ENCODE assay signal across 1 cellular context in the genomic region with DNA sequence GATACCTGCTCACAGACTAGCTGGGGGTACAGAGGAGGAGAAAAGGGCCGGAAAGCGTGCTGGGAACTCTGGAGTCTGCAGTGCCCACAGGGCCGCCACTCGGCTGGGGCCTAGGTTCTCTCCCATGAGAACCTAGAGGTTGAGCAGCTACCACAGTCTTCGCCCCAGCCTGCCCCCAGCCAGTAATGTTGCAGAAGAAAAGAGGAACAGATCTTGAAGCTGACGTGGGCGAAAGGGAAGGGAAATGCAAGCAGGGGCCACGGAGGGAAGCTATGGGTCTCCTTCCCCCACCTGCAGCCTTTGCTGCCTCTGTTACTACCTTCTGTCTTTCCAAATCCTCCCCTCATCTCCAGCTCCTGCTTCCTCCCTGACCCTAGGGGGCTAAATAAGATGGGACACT.
TF ChIP-seq lines count a peak whose summit lies in the region.

No MANE protein-coding gene starts in this region.

TF ChIP-seq in GM23338, 12 proteins besides CTCF, POLR2A, EP300 and RAD21 (continued from another document):
- TF ChIP-seq EZH2phosphoT487 (IDR thresholded peaks at IDR 0.05; ENCODE audit: unreplicated experiment): no peak
- no peak for TF ChIP-seq EZH2 (IDR thresholded peaks at IDR 0.05; ENCODE audit: low read depth, unreplicated experiment)
- TF ChIP-seq ZNF114 (CRISPR knock-in tag; IDR thresholded peaks at IDR 0.05): no peak
- TF ChIP-seq JUNB (IDR thresholded peaks at IDR 0.05; ENCODE audit: unreplicated experiment): no peak
- no peak for TF ChIP-seq NANOG (IDR thresholded peaks at IDR 0.05; ENCODE audit: borderline replicate concordance)
- TF ChIP-seq, protein P1, sequence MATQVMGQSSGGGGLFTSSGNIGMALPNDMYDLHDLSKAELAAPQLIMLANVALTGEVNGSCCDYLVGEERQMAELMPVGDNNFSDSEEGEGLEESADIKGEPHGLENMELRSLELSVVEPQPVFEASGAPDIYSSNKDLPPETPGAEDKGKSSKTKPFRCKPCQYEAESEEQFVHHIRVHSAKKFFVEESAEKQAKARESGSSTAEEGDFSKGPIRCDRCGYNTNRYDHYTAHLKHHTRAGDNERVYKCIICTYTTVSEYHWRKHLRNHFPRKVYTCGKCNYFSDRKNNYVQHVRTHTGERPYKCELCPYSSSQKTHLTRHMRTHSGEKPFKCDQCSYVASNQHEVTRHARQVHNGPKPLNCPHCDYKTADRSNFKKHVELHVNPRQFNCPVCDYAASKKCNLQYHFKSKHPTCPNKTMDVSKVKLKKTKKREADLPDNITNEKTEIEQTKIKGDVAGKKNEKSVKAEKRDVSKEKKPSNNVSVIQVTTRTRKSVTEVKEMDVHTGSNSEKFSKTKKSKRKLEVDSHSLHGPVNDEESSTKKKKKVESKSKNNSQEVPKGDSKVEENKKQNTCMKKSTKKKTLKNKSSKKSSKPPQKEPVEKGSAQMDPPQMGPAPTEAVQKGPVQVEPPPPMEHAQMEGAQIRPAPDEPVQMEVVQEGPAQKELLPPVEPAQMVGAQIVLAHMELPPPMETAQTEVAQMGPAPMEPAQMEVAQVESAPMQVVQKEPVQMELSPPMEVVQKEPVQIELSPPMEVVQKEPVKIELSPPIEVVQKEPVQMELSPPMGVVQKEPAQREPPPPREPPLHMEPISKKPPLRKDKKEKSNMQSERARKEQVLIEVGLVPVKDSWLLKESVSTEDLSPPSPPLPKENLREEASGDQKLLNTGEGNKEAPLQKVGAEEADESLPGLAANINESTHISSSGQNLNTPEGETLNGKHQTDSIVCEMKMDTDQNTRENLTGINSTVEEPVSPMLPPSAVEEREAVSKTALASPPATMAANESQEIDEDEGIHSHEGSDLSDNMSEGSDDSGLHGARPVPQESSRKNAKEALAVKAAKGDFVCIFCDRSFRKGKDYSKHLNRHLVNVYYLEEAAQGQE (IDR thresholded peaks at IDR 0.05; ENCODE audit: unreplicated experiment): no peak
- TF ChIP-seq POLR2AphosphoS5 (IDR thresholded peaks at IDR 0.05; ENCODE audit: low read depth): no peak
- TF ChIP-seq, protein P2, sequence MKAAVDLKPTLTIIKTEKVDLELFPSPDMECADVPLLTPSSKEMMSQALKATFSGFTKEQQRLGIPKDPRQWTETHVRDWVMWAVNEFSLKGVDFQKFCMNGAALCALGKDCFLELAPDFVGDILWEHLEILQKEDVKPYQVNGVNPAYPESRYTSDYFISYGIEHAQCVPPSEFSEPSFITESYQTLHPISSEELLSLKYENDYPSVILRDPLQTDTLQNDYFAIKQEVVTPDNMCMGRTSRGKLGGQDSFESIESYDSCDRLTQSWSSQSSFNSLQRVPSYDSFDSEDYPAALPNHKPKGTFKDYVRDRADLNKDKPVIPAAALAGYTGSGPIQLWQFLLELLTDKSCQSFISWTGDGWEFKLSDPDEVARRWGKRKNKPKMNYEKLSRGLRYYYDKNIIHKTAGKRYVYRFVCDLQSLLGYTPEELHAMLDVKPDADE (IDR thresholded peaks at IDR 0.05): no peak
- TF ChIP-seq, protein P3, sequence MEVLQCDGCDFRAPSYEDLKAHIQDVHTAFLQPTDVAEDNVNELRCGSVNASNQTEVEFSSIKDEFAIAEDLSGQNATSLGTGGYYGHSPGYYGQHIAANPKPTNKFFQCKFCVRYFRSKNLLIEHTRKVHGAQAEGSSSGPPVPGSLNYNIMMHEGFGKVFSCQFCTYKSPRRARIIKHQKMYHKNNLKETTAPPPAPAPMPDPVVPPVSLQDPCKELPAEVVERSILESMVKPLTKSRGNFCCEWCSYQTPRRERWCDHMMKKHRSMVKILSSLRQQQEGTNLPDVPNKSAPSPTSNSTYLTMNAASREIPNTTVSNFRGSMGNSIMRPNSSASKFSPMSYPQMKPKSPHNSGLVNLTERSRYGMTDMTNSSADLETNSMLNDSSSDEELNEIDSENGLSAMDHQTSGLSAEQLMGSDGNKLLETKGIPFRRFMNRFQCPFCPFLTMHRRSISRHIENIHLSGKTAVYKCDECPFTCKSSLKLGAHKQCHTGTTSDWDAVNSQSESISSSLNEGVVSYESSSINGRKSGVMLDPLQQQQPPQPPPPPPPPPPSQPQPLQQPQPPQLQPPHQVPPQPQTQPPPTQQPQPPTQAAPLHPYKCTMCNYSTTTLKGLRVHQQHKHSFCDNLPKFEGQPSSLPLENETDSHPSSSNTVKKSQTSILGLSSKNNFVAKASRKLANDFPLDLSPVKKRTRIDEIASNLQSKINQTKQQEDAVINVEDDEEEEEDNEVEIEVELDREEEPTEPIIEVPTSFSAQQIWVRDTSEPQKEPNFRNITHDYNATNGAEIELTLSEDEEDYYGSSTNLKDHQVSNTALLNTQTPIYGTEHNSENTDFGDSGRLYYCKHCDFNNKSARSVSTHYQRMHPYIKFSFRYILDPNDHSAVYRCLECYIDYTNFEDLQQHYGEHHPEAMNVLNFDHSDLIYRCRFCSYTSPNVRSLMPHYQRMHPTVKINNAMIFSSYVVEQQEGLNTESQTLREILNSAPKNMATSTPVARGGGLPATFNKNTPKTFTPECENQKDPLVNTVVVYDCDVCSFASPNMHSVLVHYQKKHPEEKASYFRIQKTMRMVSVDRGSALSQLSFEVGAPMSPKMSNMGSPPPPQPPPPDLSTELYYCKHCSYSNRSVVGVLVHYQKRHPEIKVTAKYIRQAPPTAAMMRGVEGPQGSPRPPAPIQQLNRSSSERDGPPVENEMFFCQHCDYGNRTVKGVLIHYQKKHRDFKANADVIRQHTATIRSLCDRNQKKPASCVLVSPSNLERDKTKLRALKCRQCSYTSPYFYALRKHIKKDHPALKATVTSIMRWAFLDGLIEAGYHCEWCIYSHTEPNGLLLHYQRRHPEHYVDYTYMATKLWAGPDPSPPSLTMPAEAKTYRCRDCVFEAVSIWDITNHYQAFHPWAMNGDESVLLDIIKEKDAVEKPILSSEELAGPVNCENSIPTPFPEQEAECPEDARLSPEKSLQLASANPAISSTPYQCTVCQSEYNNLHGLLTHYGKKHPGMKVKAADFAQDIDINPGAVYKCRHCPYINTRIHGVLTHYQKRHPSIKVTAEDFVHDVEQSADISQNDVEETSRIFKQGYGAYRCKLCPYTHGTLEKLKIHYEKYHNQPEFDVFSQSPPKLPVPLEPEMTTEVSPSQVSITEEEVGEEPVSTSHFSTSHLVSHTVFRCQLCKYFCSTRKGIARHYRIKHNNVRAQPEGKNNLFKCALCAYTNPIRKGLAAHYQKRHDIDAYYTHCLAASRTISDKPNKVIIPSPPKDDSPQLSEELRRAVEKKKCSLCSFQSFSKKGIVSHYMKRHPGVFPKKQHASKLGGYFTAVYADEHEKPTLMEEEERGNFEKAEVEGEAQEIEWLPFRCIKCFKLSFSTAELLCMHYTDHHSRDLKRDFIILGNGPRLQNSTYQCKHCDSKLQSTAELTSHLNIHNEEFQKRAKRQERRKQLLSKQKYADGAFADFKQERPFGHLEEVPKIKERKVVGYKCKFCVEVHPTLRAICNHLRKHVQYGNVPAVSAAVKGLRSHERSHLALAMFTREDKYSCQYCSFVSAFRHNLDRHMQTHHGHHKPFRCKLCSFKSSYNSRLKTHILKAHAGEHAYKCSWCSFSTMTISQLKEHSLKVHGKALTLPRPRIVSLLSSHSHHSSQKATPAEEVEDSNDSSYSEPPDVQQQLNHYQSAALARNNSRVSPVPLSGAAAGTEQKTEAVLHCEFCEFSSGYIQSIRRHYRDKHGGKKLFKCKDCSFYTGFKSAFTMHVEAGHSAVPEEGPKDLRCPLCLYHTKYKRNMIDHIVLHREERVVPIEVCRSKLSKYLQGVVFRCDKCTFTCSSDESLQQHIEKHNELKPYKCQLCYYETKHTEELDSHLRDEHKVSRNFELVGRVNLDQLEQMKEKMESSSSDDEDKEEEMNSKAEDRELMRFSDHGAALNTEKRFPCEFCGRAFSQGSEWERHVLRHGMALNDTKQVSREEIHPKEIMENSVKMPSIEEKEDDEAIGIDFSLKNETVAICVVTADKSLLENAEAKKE (CRISPR knock-in tag; IDR thresholded peaks at IDR 0.05): no peak
- TF ChIP-seq ZNF331 (CRISPR knock-in tag; IDR thresholded peaks at IDR 0.05; ENCODE audit: low read depth): no peak
- no peak for TF ChIP-seq STAT1 (IDR thresholded peaks at IDR 0.05; ENCODE audit: unreplicated experiment)
